20 cellular contexts compared by ENCODE assay signal in genomic region chr20:49427751-49428518, GRCh38. TPM values are rescaled to one million over a fixed set of nuclear protein-coding genes. Genes with fewer than 3 reads are reported as not detected.
DNase-seq lines count a peak whose midpoint lies in the region; ATAC-seq, FAIRE-seq and TF ChIP-seq lines count a peak whose summit lies in the region.
"Had no signal": no experiment of that assay in that cellular context is flagged by ENCODE, and none has a peak within 500 bp of the region (broad histone marks: within the 10 kb centered on the region; RNA-seq: fewer than 3 reads in every experiment).

No MANE protein-coding gene starts in this region.

- peaks cover 2% of the 10 kb centered on the region for H3K27me3 Mint-ChIP-seq in activated naive CD4-positive, alpha-beta T cell treated with anti-CD3 and anti-CD28 coated beads for 36 hours (ENCODE audit: low read depth)

- H3K9me3 Mint-ChIP-seq in activated naive CD4-positive, alpha-beta T cell treated with anti-CD3 and anti-CD28 coated beads for 36 hours, result no peaks in the 10 kb centered on the region
- H3K9me3 Mint-ChIP-seq: activated naive CD8-positive, alpha-beta T cell treated with anti-CD3 and anti-CD28 coated beads, Interleukin-2, amount 50 U/mL, for 24 hours; activated T-helper 2 cell treated with anti-CD3 and anti-CD28 coated beads, Interferon-gamma antibody, Interleukin-2, Interleukin-4, amounts not matched to agents 10 μg/mL and 5 μg/mL and 100 μg/mL, durations not matched to agents 14 hours and 24 hours and 36 hours had no signal

- H3K4me1 ChIP-seq in muscle layer of colon (ENCODE audit: insufficient read depth, low read length) (peaks cover 17% of the 10 kb centered on the region), stomach smooth muscle (ENCODE audit: control insufficient read depth, insufficient read depth, low read length) (peaks cover 22% of the 10 kb centered on the region)

- peak overlapping the region; percentile 54 for H3K27ac ChIP-seq in muscle layer of colon (ENCODE audit: low read depth, low read length)
- peak overlapping the region; percentile 74 for H3K27ac ChIP-seq in stomach smooth muscle (ENCODE audit: low read length)
- H3K27ac ChIP-seq: skin epidermis had no signal

- H3K4me3 ChIP-seq in choroid plexus epithelial cell (ENCODE audit: low read depth, low read length) (no peak overlapping the region), muscle layer of colon (ENCODE audit: low read depth in 1 of 2, low read length in 2 of 2) (no peak overlapping the region), stomach smooth muscle (ENCODE audit: low read length in 2 of 2) (peak overlapping the region; percentile 15 to 29)
- H3K4me3 ChIP-seq: skin epidermis had no signal

- intact Hi-C loops in activated naive CD4-positive, alpha-beta T cell treated with anti-CD3 and anti-CD28 coated beads for 36 hours (cut with micrococcal nuclease), result no loop called here

- H3K9me3 ChIP-seq in muscle layer of colon (ENCODE audit: low read length), result no peaks in the 10 kb centered on the region
- H3K9me3 ChIP-seq in stomach smooth muscle (ENCODE audit: control insufficient read depth in 2 of 2, low read length in 2 of 2), result no peaks in the 10 kb centered on the region

- H3K27me3 ChIP-seq in muscle layer of colon (ENCODE audit: control insufficient read depth in 1 of 2, insufficient read depth in 2 of 2, low read length in 2 of 2) (no peaks in the 10 kb centered on the region), stomach smooth muscle (ENCODE audit: control insufficient read depth in 1 of 2, insufficient read depth in 2 of 2, low read length in 2 of 2) (no peaks in the 10 kb centered on the region)

- H3K4me3 Mint-ChIP-seq in activated naive CD4-positive, alpha-beta T cell treated with anti-CD3 and anti-CD28 coated beads for 36 hours, result no peak overlapping the region
- H3K4me3 Mint-ChIP-seq: activated CD8-positive, alpha-beta memory T cell treated with anti-CD3 and anti-CD28 coated beads, Interleukin-2, amount 10 ng/mL, durations not matched to agents 7 days and 5 days; activated naive CD8-positive, alpha-beta T cell treated with anti-CD3 and anti-CD28 coated beads, Interleukin-2, amount 50 U/mL, for 24 hours had no signal

- no peak for TF ChIP-seq CTCF in choroid plexus epithelial cell (conservative IDR thresholded peaks at IDR 0.05; ENCODE audit: low read depth, low read length)

- DNase-seq in HTR-8/SVneo (ENCODE audit: insufficient read length, low spot score) (no peak), choroid plexus epithelial cell (ENCODE audit: low read depth) (peak; percentile 65), kidney tubule cell (ENCODE audit: low spot score) (no peak), SIG-M5 treated with dmso at 0.1 percent for 504 hours (lab: John Stamatoyannopoulos, UW; ENCODE audit: unreplicated experiment) (no peak)
- no peak for DNase-seq in activated naive CD4-positive, alpha-beta T cell treated with anti-CD3 and anti-CD28 coated beads for 36 hours
- DNase-seq: activated CD4-positive, alpha-beta T cell treated with anti-CD3 and anti-CD28 coated beads for 48 hours; activated CD8-positive, alpha-beta memory T cell treated with anti-CD3 and anti-CD28 coated beads, Interleukin-2, amount 10 ng/mL, durations not matched to agents 7 days and 5 days; activated naive CD8-positive, alpha-beta T cell treated with anti-CD3 and anti-CD28 coated beads, Interleukin-2, amount 50 U/mL, for 24 hours; DND-41; effector memory CD4-positive, alpha-beta T cell; NCI-H1694; NCI-H226; stimulated activated CD4-positive, alpha-beta T cell treated with anti-CD3 and anti-CD28 coated beads, Interleukin-4, amount 100 ng/mL, for 1 hour had no signal

- CTCF ChIA-PET in activated naive CD4-positive, alpha-beta T cell treated with anti-CD3 and anti-CD28 coated beads for 36 hours (lab: Charles Lee), result no interaction called here

- H3K36me3 ChIP-seq in muscle layer of colon (ENCODE audit: insufficient read depth, low read length) (no peaks in the 10 kb centered on the region), stomach smooth muscle (ENCODE audit: control insufficient read depth in 2 of 2, insufficient read depth in 2 of 2, low read length in 2 of 2) (peaks cover 0 to 2% of the 10 kb centered on the region in 2 donors)

- peak; percentile 68 for FAIRE-seq in HTR-8/SVneo (lab: Jason Lieb, UNC)
- FAIRE-seq: TTC549 had no signal

- ATAC-seq in GM18873 (IDR thresholded peaks at IDR 0.05; ENCODE audit: low FRiP score, unreplicated experiment), result no peak
- ATAC-seq: activated CD8-positive, alpha-beta memory T cell treated with anti-CD3 and anti-CD28 coated beads, Interleukin-2, amount 10 ng/mL, durations not matched to agents 7 days and 5 days; activated naive CD8-positive, alpha-beta T cell treated with anti-CD3 and anti-CD28 coated beads, Interleukin-2, amount 50 U/mL, for 24 hours had no signal

- no peaks in the 10 kb centered on the region for H3K36me3 Mint-ChIP-seq in activated naive CD4-positive, alpha-beta T cell treated with anti-CD3 and anti-CD28 coated beads for 36 hours (ENCODE audit: low read depth)

- H3K4me1 Mint-ChIP-seq in activated naive CD4-positive, alpha-beta T cell treated with anti-CD3 and anti-CD28 coated beads for 36 hours (ENCODE audit: low read depth), result no peaks in the 10 kb centered on the region
- H3K4me1 Mint-ChIP-seq: activated CD8-positive, alpha-beta memory T cell treated with anti-CD3 and anti-CD28 coated beads, Interleukin-2, amount 10 ng/mL, durations not matched to agents 7 days and 5 days; activated naive CD8-positive, alpha-beta T cell treated with anti-CD3 and anti-CD28 coated beads, Interleukin-2, amount 50 U/mL, for 24 hours had no signal

- H3K27ac Mint-ChIP-seq in activated naive CD4-positive, alpha-beta T cell treated with anti-CD3 and anti-CD28 coated beads for 36 hours, result no peak overlapping the region
- H3K27ac Mint-ChIP-seq: activated CD8-positive, alpha-beta memory T cell treated with anti-CD3 and anti-CD28 coated beads, Interleukin-2, amount 10 ng/mL, durations not matched to agents 7 days and 5 days; activated naive CD8-positive, alpha-beta T cell treated with anti-CD3 and anti-CD28 coated beads, Interleukin-2, amount 50 U/mL, for 24 hours; activated T-helper 2 cell treated with anti-CD3 and anti-CD28 coated beads, Interferon-gamma antibody, Interleukin-2, Interleukin-4, amounts not matched to agents 10 μg/mL and 5 μg/mL and 100 μg/mL, durations not matched to agents 14 hours and 24 hours and 36 hours had no signal

- H3K9ac ChIP-seq in muscle layer of colon (ENCODE audit: low read length) (peak overlapping the region; percentile 17), stomach smooth muscle (ENCODE audit: low read length in 2 of 2) (peak overlapping the region in 1 of 2 donors; percentile 51)

RNA-seq across cellular contexts. Expression of gene KCNB1, which starts 54.5 kb away (rescaled TPM):
- total RNA-seq in activated naive CD4-positive, alpha-beta T cell treated with anti-CD3 and anti-CD28 coated beads for 36 hours, result not detected
- total RNA-seq: RPMI7951 had no signal

Comparison
In these comparisons a context has a peak if more than half of its experiments do, and no peak if none do; other contexts are left out.
1. H3K4me3 ChIP-seq: peak in stomach smooth muscle (2 of 2); none in choroid plexus epithelial cell (single experiment) and muscle layer of colon (0 of 2).